10 cellular contexts compared by ENCODE assay signal in the genomic region with DNA sequence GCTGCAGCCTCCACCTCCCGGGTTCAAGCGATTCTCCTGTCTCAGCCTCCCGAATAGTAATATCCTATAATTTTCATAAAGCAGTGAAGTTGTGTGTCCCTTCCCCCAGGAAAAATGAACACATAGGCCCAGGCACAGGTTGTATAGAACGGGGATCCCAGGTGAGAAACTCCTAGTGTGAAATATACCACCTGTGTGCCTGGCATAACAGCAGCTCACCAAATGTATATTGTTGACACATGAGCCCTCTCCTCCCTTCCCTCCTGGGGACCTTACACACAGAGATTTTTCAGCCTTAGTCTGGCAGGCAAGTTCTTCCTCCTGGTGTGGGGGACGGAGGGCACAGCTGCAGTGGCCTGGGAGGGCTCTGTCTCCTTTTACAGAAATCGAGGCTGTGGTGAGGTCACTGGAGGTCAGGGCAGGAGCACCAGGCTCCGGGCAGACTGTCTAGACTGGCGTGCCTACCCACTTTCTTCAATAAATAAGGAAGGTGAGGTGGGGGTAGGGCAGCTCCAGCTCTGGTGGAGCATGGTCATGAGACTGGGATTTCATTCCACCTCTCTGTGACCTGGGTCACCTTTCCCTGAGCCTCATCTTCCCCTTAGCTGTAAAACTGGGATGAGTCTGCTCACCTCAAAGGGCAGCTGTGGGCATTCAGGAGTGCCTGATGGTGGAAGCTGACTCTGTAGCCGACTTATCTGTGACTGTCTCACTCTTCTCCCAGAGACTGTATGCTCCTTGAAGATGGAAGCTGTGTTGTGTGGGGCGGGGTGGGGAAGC. TPM values are rescaled to one million over a fixed set of nuclear protein-coding genes. Genes with fewer than 3 reads are reported as not detected.
DNase-seq lines count a peak whose midpoint lies in the region; ATAC-seq and TF ChIP-seq lines count a peak whose summit lies in the region.
"Had no signal": no experiment of that assay in that cellular context is flagged by ENCODE, and none has a peak within 500 bp of the region (broad histone marks: within the 10 kb centered on the region; RNA-seq: fewer than 3 reads in every experiment).

No MANE protein-coding gene starts in this region.

- DNase-seq in CD4-positive, CD25-positive, alpha-beta regulatory T cell: no peak
- DNase-seq in GM23338 (ENCODE audit: low spot score) (no peak), WTC11 (ENCODE audit: low spot score) (no peak), memory B cell (ENCODE audit: low spot score in 2 of 2) (no peak), NCI-H2196 treated with DMSO at 0.1 percent for 48 hours (lab: John Stamatoyannopoulos, UW; ENCODE audit: unreplicated experiment) (no peak), sigmoid colon (no peak), dorsolateral prefrontal cortex (no peak)
- DNase-seq: DMS153, NCI-H1092 treated with DMSO at 0.1 percent for 48 hours, spleen had no signal

- POLR2A ChIA-PET in WTC11 (lab: Charles Lee): interaction anchor here (1.2 to 3.2 kb wide), 2 partner anchors 61 to 83 kb away, joined by 4 to 22 read pairs; no protein-coding TSS in a partner anchor

- H3F3A ChIP-seq in GM23338 (replicated peaks; ENCODE audit: low read depth): peaks cover 37% of the 10 kb centered on the region

- H3K27ac Mint-ChIP-seq in CD4-positive, CD25-positive, alpha-beta regulatory T cell: peak overlapping the region in 2 of 3 donors; percentile 26 to 43
- H3K27ac Mint-ChIP-seq in GM23338 (0 out of 2 replicates have a peak overlapping the region, but pooled peaks have one; percentile 57), WTC11 (peak overlapping the region; percentile 47), memory B cell (no peak overlapping the region)

- no peaks in the 10 kb centered on the region for H3K9me2 ChIP-seq in GM23338 (ENCODE audit: insufficient read depth)

- intact Hi-C loops in sigmoid colon (cut with DNase I) (loop anchor here (2.0 to 10.0 kb wide), 3 partner anchors 33 to 273 kb away; partner anchors contain the start of genes TRNAU1AP and YTHDF2), dorsolateral prefrontal cortex (cut with DNase I) (loop anchor here (2.0 to 10.0 kb wide), 5 partner anchors 32 to 357 kb away; partner anchors contain the start of gene TRNAU1AP (in 1 of the 2))

- 86 to 90% methylated on average over 10 of the region's 10 CpGs for WGBS in sigmoid colon, 2 donors

- peaks cover 18% of the 10 kb centered on the region for H3K4me1 ChIP-seq in CD4-positive, CD25-positive, alpha-beta regulatory T cell (ENCODE audit: control insufficient read depth, insufficient read depth, low read length, poor library complexity, severe bottlenecking)
- peaks cover 27% of the 10 kb centered on the region for H3K4me1 ChIP-seq in GM23338 (ENCODE audit: insufficient read depth)
- H3K4me1 ChIP-seq in sigmoid colon: peaks cover 0 to 17% (median 15%) of the 10 kb centered on the region in 4 donors

- TF ChIP-seq CTCF in GM23338 (conservative IDR thresholded peaks at IDR 0.05; ENCODE audit: low read depth in 2 of 2) (no peak), WTC11 (IDR thresholded peaks at IDR 0.05) (no peak), sigmoid colon (IDR thresholded peaks at IDR 0.05) (no peak), dorsolateral prefrontal cortex (IDR thresholded peaks at IDR 0.05 in 54 of 56, conservative IDR thresholded peaks at IDR 0.05 in 2 of 56; ENCODE audit: low read depth in 1 of 56, partially characterized antibody in 56 of 56) (no peak)

- H4K20me1 ChIP-seq in GM23338 (replicated peaks; ENCODE audit: insufficient read depth): peaks cover 33% of the 10 kb centered on the region

- no peaks in the 10 kb centered on the region for H3K27me3 ChIP-seq in CD4-positive, CD25-positive, alpha-beta regulatory T cell (ENCODE audit: control insufficient read depth, insufficient read depth, low read length)
- no peaks in the 10 kb centered on the region for H3K27me3 ChIP-seq in GM23338 (ENCODE audit: insufficient read depth)
- no peaks in the 10 kb centered on the region for H3K27me3 ChIP-seq in sigmoid colon
- H3K27me3 ChIP-seq in dorsolateral prefrontal cortex: no peaks in the 10 kb centered on the region
- H3K27me3 ChIP-seq: spleen had no signal

- H3K9me3 ChIP-seq in CD4-positive, CD25-positive, alpha-beta regulatory T cell (ENCODE audit: control insufficient read depth in 2 of 2, low read length in 2 of 2): no peaks in the 10 kb centered on the region
- no peaks in the 10 kb centered on the region for H3K9me3 ChIP-seq in sigmoid colon
- H3K9me3 ChIP-seq: spleen had no signal

- no peaks in the 10 kb centered on the region for H3K36me3 ChIP-seq in CD4-positive, CD25-positive, alpha-beta regulatory T cell (ENCODE audit: control insufficient read depth, insufficient read depth, low read length)
- H3K36me3 ChIP-seq in GM23338 (ENCODE audit: insufficient read depth) (peaks cover 8% of the 10 kb centered on the region), sigmoid colon (peaks cover 0 to 4% (median 0%) of the 10 kb centered on the region in 4 donors)

- no peak overlapping the region for H3K27ac ChIP-seq in CD4-positive, CD25-positive, alpha-beta regulatory T cell (ENCODE audit: insufficient read depth, low read length, poor library complexity, severe bottlenecking)
- H3K27ac ChIP-seq in GM23338 (ENCODE audit: low read depth) (no peak overlapping the region), sigmoid colon (no peak overlapping the region), dorsolateral prefrontal cortex (no peak overlapping the region)
- H3K27ac ChIP-seq: spleen had no signal

- H3K4me3 ChIP-seq in CD4-positive, CD25-positive, alpha-beta regulatory T cell (ENCODE audit: low read depth, low read length): no peak overlapping the region
- H3K4me3 ChIP-seq in GM23338 (no peak overlapping the region; the same call in 1 of the 2 replicates), sigmoid colon (no peak overlapping the region), dorsolateral prefrontal cortex (no peak overlapping the region)

- ATAC-seq in CD4-positive, CD25-positive, alpha-beta regulatory T cell (ENCODE audit: low read depth in 2 of 2): no peak
- ATAC-seq in GM23338 (no peak), WTC11 (no peak), memory B cell (ENCODE audit: low read depth) (no peak)

- no peak for TF ChIP-seq POLR2A in sigmoid colon (IDR thresholded peaks at IDR 0.05)

- H3K4me2 ChIP-seq in GM23338: no peak overlapping the region

- H3K36me3 Mint-ChIP-seq in CD4-positive, CD25-positive, alpha-beta regulatory T cell: peaks cover 4% of the 10 kb centered on the region
- H3K36me3 Mint-ChIP-seq in GM23338 (ENCODE audit: low read depth) (peaks cover 42% of the 10 kb centered on the region), WTC11 (peaks cover 13% of the 10 kb centered on the region), memory B cell (peaks cover 7% of the 10 kb centered on the region)

- no peaks in the 10 kb centered on the region for H3K27me3 Mint-ChIP-seq in CD4-positive, CD25-positive, alpha-beta regulatory T cell
- H3K27me3 Mint-ChIP-seq in GM23338 (ENCODE audit: insufficient read depth, low read depth, poor library complexity) (peaks cover 22% of the 10 kb centered on the region), WTC11 (ENCODE audit: low read depth) (no peaks in the 10 kb centered on the region), memory B cell (no peaks in the 10 kb centered on the region)

- H3K4me1 Mint-ChIP-seq in CD4-positive, CD25-positive, alpha-beta regulatory T cell: peaks cover 7 to 53% (median 27%) of the 10 kb centered on the region in 4 donors
- H3K4me1 Mint-ChIP-seq in GM23338: peaks cover 51% of the 10 kb centered on the region
- peaks cover 63% of the 10 kb centered on the region for H3K4me1 Mint-ChIP-seq in WTC11
- peaks cover 26% of the 10 kb centered on the region for H3K4me1 Mint-ChIP-seq in memory B cell

- peaks cover 66% of the 10 kb centered on the region for H3K79me2 ChIP-seq in GM23338 (replicated peaks; ENCODE audit: insufficient read depth)

- no peak overlapping the region for H2AFZ ChIP-seq in GM23338

- peak overlapping the region in 3 of 4 donors; percentile 4 to 86 (median 56) for H3K4me3 Mint-ChIP-seq in CD4-positive, CD25-positive, alpha-beta regulatory T cell
- H3K4me3 Mint-ChIP-seq in GM23338 (peak overlapping the region; percentile 62), WTC11 (peak overlapping the region; percentile 80), memory B cell (peak overlapping the region; percentile 22)

- peaks cover 0 to 2% (median 0%) of the 10 kb centered on the region in 7 donors for H3K9me3 Mint-ChIP-seq in CD4-positive, CD25-positive, alpha-beta regulatory T cell
- H3K9me3 Mint-ChIP-seq in GM23338 (peaks cover 2% of the 10 kb centered on the region; the same call in 1 of the 3 replicates), WTC11 (no peaks in the 10 kb centered on the region), memory B cell (no peaks in the 10 kb centered on the region)

- TF ChIP-seq EP300 in sigmoid colon (IDR thresholded peaks at IDR 0.05): no peak

- CTCF ChIA-PET in WTC11 (lab: Charles Lee): interaction anchor here (0.9 kb wide), 1 partner anchor 83 kb away, joined by 3 read pairs; no protein-coding TSS in a partner anchor

TF ChIP-seq in GM23338, 12 proteins besides CTCF, POLR2A, EP300 and RAD21 (continues in another document):
- TF ChIP-seq EZH2phosphoT487 (IDR thresholded peaks at IDR 0.05; ENCODE audit: unreplicated experiment): no peak

TF ChIP-seq in WTC11, 78 proteins besides CTCF, POLR2A, EP300 and RAD21 (continues in another document):
- TF ChIP-seq JAZF1 (CRISPR knock-in tag; IDR thresholded peaks at IDR 0.05): no peak

RNA-seq across cellular contexts. Expression of gene RCC1, which starts 14.3 kb away (rescaled TPM):
- 9.7 TPM for total RNA-seq in CD4-positive, CD25-positive, alpha-beta regulatory T cell
- 10 to 100 TPM in 3 of 4 donors, 1 to 10 TPM in 1; 8.2 to 16.4 (median 12.6) TPM for polyA plus RNA-seq in CD4-positive, CD25-positive, alpha-beta regulatory T cell
- total RNA-seq in GM23338 (2014; rRNA removed; shearing (Covaris generic)): 88.8 and 97.4 TPM in 2 replicates
- 35.6 and 36.9 TPM in 2 replicates for polyA plus RNA-seq in GM23338 (2016; fragmentation: Nextera tagmentation; extraction: Ambion mirVana)
- total RNA-seq in WTC11 (2021): 93.2 to 103 TPM (median 98.2 TPM) in 3 replicates
- 10 to 100 TPM in 3 of 4 donors, 1 to 10 TPM in 1; 8.9 to 18.8 (median 10.8) TPM for total RNA-seq in sigmoid colon
- 10 to 100 TPM; 25.2 to 64.2 (median 26.8) TPM for polyA plus RNA-seq in sigmoid colon
- total RNA-seq in dorsolateral prefrontal cortex: 10 to 100 TPM in 19 of 120 experiments, 1 to 10 TPM in 101; 3.3 to 22.5 (median 7.0) TPM

RNA-seq across cellular contexts. Expression of gene TRNAU1AP, which starts 32.7 kb away (rescaled TPM):
- 29.8 TPM for total RNA-seq in CD4-positive, CD25-positive, alpha-beta regulatory T cell
- polyA plus RNA-seq in CD4-positive, CD25-positive, alpha-beta regulatory T cell: 10 to 100 TPM; 28.9 to 48.2 (median 39.4) TPM
- 13.0 and 20.3 TPM in 2 replicates for total RNA-seq in GM23338 (2014; rRNA removed; shearing (Covaris generic))
- polyA plus RNA-seq in GM23338 (2016; fragmentation: Nextera tagmentation; extraction: Ambion mirVana) (39.2 and 42.1 TPM in 2 replicates), sigmoid colon (10 to 100 TPM; 14.1 to 27.6 (median 19.5) TPM)
- total RNA-seq in WTC11 (2021) (30.4 to 40.6 TPM (median 34.0 TPM) in 3 replicates), sigmoid colon (10 to 100 TPM; 20.0 to 36.5 (median 29.9) TPM), dorsolateral prefrontal cortex (10 to 100 TPM; 20.5 to 49.2 (median 32.7) TPM)

Comparison
In these comparisons a context has a peak if more than half of its experiments do, and no peak if none do; other contexts are left out.
1. H3K4me3 Mint-ChIP-seq: peak in every context shown above with its lines; median percentile 80 in WTC11; 62 in GM23338; 56 in CD4-positive, CD25-positive, alpha-beta regulatory T cell; 22 in memory B cell.